20 cellular contexts compared by ENCODE assay signal in the genomic region with DNA sequence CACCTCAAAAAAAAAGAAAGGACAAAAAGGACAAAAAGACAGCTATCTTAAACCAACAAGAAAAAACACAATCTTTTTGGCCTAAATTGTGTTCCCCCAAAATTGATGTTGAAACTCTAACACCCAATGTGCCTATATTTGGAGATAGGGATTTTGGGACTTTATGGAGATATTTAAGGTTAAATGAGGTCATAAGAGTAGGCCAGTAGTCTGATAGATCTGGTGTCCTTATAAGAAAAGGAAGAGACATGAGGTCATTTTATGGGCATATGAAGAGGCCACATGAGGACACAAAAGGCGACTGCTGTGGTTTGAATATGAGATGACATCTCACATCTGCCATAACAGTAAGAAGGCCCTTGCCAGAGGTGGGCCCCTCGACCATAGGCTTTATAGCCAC.
"Had no signal": no experiment of that assay in that cellular context is flagged by ENCODE, and none has a peak within 500 bp of the region (broad histone marks: within the 10 kb centered on the region; RNA-seq: fewer than 3 reads in every experiment).

No MANE protein-coding gene starts in this region.

- H3K4me3 ChIP-seq: PC-9 had no signal

- H3K27ac ChIP-seq: PC-9 had no signal

- DNase-seq: activated CD4-positive, alpha-beta T cell treated with anti-CD3 and anti-CD28 coated beads for 4 hours; activated CD8-positive, alpha-beta memory T cell treated with anti-CD3 and anti-CD28 coated beads, Interleukin-2, amount 50 U/mL, for 4 hours; activated CD8-positive, alpha-beta T cell treated with anti-CD3 and anti-CD28 coated beads for 36 hours; activated effector memory CD4-positive, alpha-beta T cell treated with Interleukin-2 at 50 U/mL for 16 hours; activated naive CD4-positive, alpha-beta T cell; aorta; central memory CD4-positive, alpha-beta T cell; Karpas-422; MM.1S; NCI-H1105; NCI-H1436; NCI-H1694 treated with DMSO at 0.1 percent for 48 hours; NCI-H2081 treated with DMSO at 0.1 percent for 48 hours; NCI-H446; NCI-H524; PC-9; SHP77 treated with DMSO at 0.1 percent for 48 hours; T-helper 17 cell; T-helper 9 cell had no signal

- ATAC-seq: activated CD4-positive, CD25-positive, alpha-beta regulatory T cell treated with anti-CD3 and anti-CD28 coated beads, Interleukin-2, amount 50 U/mL, for 24 hours; activated CD8-positive, alpha-beta T cell treated with anti-CD3 and anti-CD28 coated beads for 36 hours; T-helper 17 cell had no signal
